ENCODE assay signal across 21 cellular contexts in genomic region chr14:24121210-24121609, GRCh38. TPM values are rescaled to one million over a fixed set of nuclear protein-coding genes. Genes with fewer than 3 reads are reported as not detected.
"Had no signal": no experiment of that assay in that cellular context is flagged by ENCODE, and none has a peak within 500 bp of the region (broad histone marks: within the 10 kb centered on the region; RNA-seq: fewer than 3 reads in every experiment).

No MANE protein-coding gene starts in this region.

- H3K27ac ChIP-seq: SJSA1, SK-N-MC had no signal

- DNase-seq: IMR-90, Karpas-422, KG1, MG63, NCI-H1092, NCI-H1105 treated with DMSO at 0.1 percent for 48 hours, NCI-H1417 treated with DMSO at 0.1 percent for 48 hours, NCI-H146, NCI-H1694 treated with DMSO at 0.1 percent for 48 hours, NCI-H1930, NCI-H2081, NCI-H2107, NCI-H2227 treated with DMSO at 0.1 percent for 48 hours, NCI-H524, NCI-H526 treated with DMSO at 0.1 percent for 48 hours, NCI-H774, Right ventricle myocardium superior, RPMI8226, SIG-M5 had no signal

RNA-seq across cellular contexts. Expression of gene FITM1, which starts 9.2 kb away (rescaled TPM):
- total RNA-seq: IMR-90, SJSA1 had no signal
